Comparison of ENCODE assay signal across 1 cellular context in the genomic region with DNA sequence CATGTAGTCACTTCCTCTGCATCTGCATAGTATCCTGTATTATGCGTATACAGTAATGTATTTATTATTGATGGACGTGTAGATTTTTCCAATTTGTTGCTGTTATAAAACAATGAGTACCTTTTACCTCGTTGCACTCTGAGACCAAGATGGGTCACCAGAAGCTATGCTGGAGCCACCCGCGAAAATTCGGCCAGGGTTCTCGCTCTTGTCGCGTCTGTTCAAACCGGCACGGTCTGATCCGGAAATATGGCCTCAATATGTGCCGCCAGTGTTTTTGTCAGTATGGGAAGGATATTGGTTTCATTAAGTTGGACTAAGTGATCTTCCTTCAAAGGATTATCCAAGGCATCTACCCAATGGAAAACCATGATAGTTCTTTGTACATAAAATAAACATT.
TF ChIP-seq lines count a peak whose summit lies in the region.

No MANE protein-coding gene starts in this region.

TF ChIP-seq in HEK293, 187 proteins besides CTCF, POLR2A, EP300 and RAD21 (continued from another document):
- TF ChIP-seq ZNF350 (tag by site-specific recombination; IDR thresholded peaks at IDR 0.05) (no peak), ZNF610 (tag by site-specific recombination; IDR thresholded peaks at IDR 0.05; ENCODE audit: borderline replicate concordance) (no peak), ZNF549 (tag by site-specific recombination; IDR thresholded peaks at IDR 0.05) (no peak), ZNF488 (tag by site-specific recombination; IDR thresholded peaks at IDR 0.05) (no peak), ZNF169 (tag by site-specific recombination; IDR thresholded peaks at IDR 0.05) (no peak), EGR2 (tag by site-specific recombination; IDR thresholded peaks at IDR 0.05; ENCODE audit: low read depth) (no peak)
